In genomic region chr12:3299929-3300832, GRCh38 we compare ENCODE assay signal across 8 cellular contexts.
DNase-seq lines count a peak whose midpoint lies in the region; ATAC-seq and TF ChIP-seq lines count a peak whose summit lies in the region.

No MANE protein-coding gene starts in this region.

- POLR2A ChIA-PET in CD4-positive, alpha-beta T cell (lab: Charles Lee) = interaction anchor here (0.5 to 0.9 kb wide), 3 partner anchors 70 to 503 kb away, joined by 3 to 6 read pairs (median 4); no protein-coding TSS in a partner anchor

- H3K4me1 Mint-ChIP-seq in CD4-positive, alpha-beta T cell (ENCODE audit: low read depth) = peaks cover 12% of the 10 kb centered on the region
- H3K4me1 Mint-ChIP-seq in natural killer cell = peaks cover 12 to 13% of the 10 kb centered on the region in 2 donors
- H3K4me1 Mint-ChIP-seq in stimulated activated effector memory CD8-positive, alpha-beta T cell treated with anti-CD3 and anti-CD28 coated beads, Interleukin-12 subunit alpha, Interleukin-12 subunit beta, amount 100 ng/mL, for 72 hours = peaks cover 22% of the 10 kb centered on the region

- peak overlapping the region; percentile 34; the same call in 1 of the 2 replicates for H3K9ac ChIP-seq in KMS-11

- no peaks in the 10 kb centered on the region for H3K79me2 ChIP-seq in KMS-11 (ENCODE audit: insufficient read depth, low read depth)

- peak overlapping the region; percentile 42 for H3K4me3 Mint-ChIP-seq in CD4-positive, alpha-beta T cell
- peak overlapping the region; percentile 81 for H3K4me3 Mint-ChIP-seq in natural killer cell
- peak overlapping the region; percentile 66 for H3K4me3 Mint-ChIP-seq in stimulated activated effector memory CD8-positive, alpha-beta T cell treated with anti-CD3 and anti-CD28 coated beads, Interleukin-12 subunit alpha, Interleukin-12 subunit beta, amount 100 ng/mL, for 72 hours

- H3K36me3 ChIP-seq in KMS-11 (ENCODE audit: insufficient read depth) = no peaks in the 10 kb centered on the region

- CTCF ChIA-PET in CD4-positive, alpha-beta T cell (lab: Charles Lee) = interaction anchor here (0.6 to 3.4 kb wide), 17 partner anchors 10 to 1346 kb away, joined by 3 to 47 read pairs (median 4); no protein-coding TSS in a partner anchor

- H3K27me3 Mint-ChIP-seq in CD4-positive, alpha-beta T cell = peaks cover 14% of the 10 kb centered on the region
- H3K27me3 Mint-ChIP-seq in natural killer cell (ENCODE audit: low read depth in 2 of 2) = peaks cover 0 to 10% of the 10 kb centered on the region in 2 donors

- no peaks in the 10 kb centered on the region for H3K9me3 ChIP-seq in CD4-positive, alpha-beta T cell (ENCODE audit: control insufficient read depth, low read length)

- peak overlapping the region; percentile 96 for H2AFZ ChIP-seq in KMS-11 (ENCODE audit: low read depth)

- H3K4me2 ChIP-seq in KMS-11 = peak overlapping the region; percentile 97

- H4K20me1 ChIP-seq in KMS-11 (ENCODE audit: insufficient read depth) = no peaks in the 10 kb centered on the region

- intact Hi-C loops in CD4-positive, alpha-beta T cell (cut with DNase I, micrococcal nuclease) = loop anchor here (1.0 kb wide), 3 partner anchors 477 to 977 kb away; no protein-coding TSS in a partner anchor
- intact Hi-C loops in natural killer cell (cut with micrococcal nuclease) = loop anchor here (1.0 to 2.0 kb wide), 3 partner anchors 477 to 977 kb away; no protein-coding TSS in a partner anchor

- ATAC-seq in CD4-positive, alpha-beta T cell (ENCODE audit: poor library complexity) = peak; percentile 86
- ATAC-seq in GM21390 (IDR thresholded peaks at IDR 0.05; ENCODE audit: unreplicated experiment) = peak; percentile 68
- ATAC-seq in natural killer cell = peak; percentile 76 to 83 (median 83)
- peak; percentile 73 for ATAC-seq in stimulated activated effector memory CD8-positive, alpha-beta T cell treated with anti-CD3 and anti-CD28 coated beads, Interleukin-12 subunit alpha, Interleukin-12 subunit beta, amount 100 ng/mL, for 72 hours

- peaks cover 6% of the 10 kb centered on the region for H3K4me1 ChIP-seq in KMS-11 (ENCODE audit: low read depth, poor library complexity, severe bottlenecking)

- H3K27ac Mint-ChIP-seq in CD4-positive, alpha-beta T cell = peak overlapping the region; percentile 61
- no peak overlapping the region for H3K27ac Mint-ChIP-seq in natural killer cell
- H3K27ac Mint-ChIP-seq in stimulated activated effector memory CD8-positive, alpha-beta T cell treated with anti-CD3 and anti-CD28 coated beads, Interleukin-12 subunit alpha, Interleukin-12 subunit beta, amount 100 ng/mL, for 72 hours = peak overlapping the region; percentile 72

- no peaks in the 10 kb centered on the region for H3K36me3 Mint-ChIP-seq in CD4-positive, alpha-beta T cell (ENCODE audit: low read depth)
- no peaks in the 10 kb centered on the region for H3K36me3 Mint-ChIP-seq in natural killer cell
- H3K36me3 Mint-ChIP-seq in stimulated activated effector memory CD8-positive, alpha-beta T cell treated with anti-CD3 and anti-CD28 coated beads, Interleukin-12 subunit alpha, Interleukin-12 subunit beta, amount 100 ng/mL, for 72 hours = no peaks in the 10 kb centered on the region

- TF ChIP-seq CTCF in CD4-positive, alpha-beta T cell (IDR thresholded peaks at IDR 0.05) = peak; percentile 93
- peak; percentile 84 for TF ChIP-seq CTCF in KMS-11 (conservative IDR thresholded peaks at IDR 0.05; ENCODE audit: low read depth, low read length)
- TF ChIP-seq CTCF in fibroblast of mammary gland (conservative IDR thresholded peaks at IDR 0.05; ENCODE audit: control insufficient read depth, insufficient read depth, low read depth, low read length) = peak; percentile 94
- peak; percentile 90 for TF ChIP-seq CTCF in natural killer cell (IDR thresholded peaks at IDR 0.05)

- no peak overlapping the region for H3K27ac ChIP-seq in CD4-positive, alpha-beta T cell (ENCODE audit: low read depth, low read length)
- H3K27ac ChIP-seq in KMS-11 = peak overlapping the region; percentile 39; the same call in 1 of the 2 replicates

- no peak overlapping the region for H3K4me3 ChIP-seq in KMS-11 (IDR thresholded peaks at IDR 0.05; ENCODE audit: insufficient read depth, low read depth, low read length)
- H3K4me3 ChIP-seq in fibroblast of mammary gland (ENCODE audit: control insufficient read depth, low read depth, low read length) = peak overlapping the region; percentile 30

- H3K27me3 ChIP-seq in CD4-positive, alpha-beta T cell (ENCODE audit: control insufficient read depth, insufficient read depth, low read length) = peaks cover 6% of the 10 kb centered on the region
- peaks cover 22% of the 10 kb centered on the region; the same call in 1 of the 2 replicates for H3K27me3 ChIP-seq in KMS-11 (ENCODE audit: insufficient read depth, low read depth)

- H3K9me3 Mint-ChIP-seq in CD4-positive, alpha-beta T cell = no peaks in the 10 kb centered on the region
- no peaks in the 10 kb centered on the region for H3K9me3 Mint-ChIP-seq in natural killer cell
- H3K9me3 Mint-ChIP-seq in stimulated activated effector memory CD8-positive, alpha-beta T cell treated with anti-CD3 and anti-CD28 coated beads, Interleukin-12 subunit alpha, Interleukin-12 subunit beta, amount 100 ng/mL, for 72 hours = no peaks in the 10 kb centered on the region

- peak; percentile 64 to 80 (median 72) for DNase-seq in CD4-positive, alpha-beta T cell
- DNase-seq in RKO (ENCODE audit: low spot score) (peak; percentile 89), activated T-helper 1 cell treated with Interleukin-2 at 50 U/mL for 16 hours (ENCODE audit: low read depth) (peak; percentile 58), fibroblast of mammary gland (ENCODE audit: low read depth) (peak; percentile 98), natural killer cell (peak; percentile 59)
- peak; percentile 60 to 84 for DNase-seq in stimulated activated effector memory CD8-positive, alpha-beta T cell treated with anti-CD3 and anti-CD28 coated beads, Interleukin-12 subunit alpha, Interleukin-12 subunit beta, amount 100 ng/mL, for 72 hours (ENCODE audit: low spot score in 2 of 2)

Comparison
In these comparisons a context has a peak if more than half of its experiments do, and no peak if none do; other contexts are left out.
1. H3K27ac Mint-ChIP-seq: peak in CD4-positive, alpha-beta T cell (single experiment) and stimulated activated effector memory CD8-positive, alpha-beta T cell treated with anti-CD3 and anti-CD28 coated beads, Interleukin-12 subunit alpha, Interleukin-12 subunit beta, amount 100 ng/mL, for 72 hours (single experiment); none in natural killer cell (0 of 2).
2. Peak in every context shown above with its lines, with median percentiles within 50 percentile points of each other: ATAC-seq, DNase-seq, H3K4me3 Mint-ChIP-seq and CTCF ChIP-seq.